In the genomic region with DNA sequence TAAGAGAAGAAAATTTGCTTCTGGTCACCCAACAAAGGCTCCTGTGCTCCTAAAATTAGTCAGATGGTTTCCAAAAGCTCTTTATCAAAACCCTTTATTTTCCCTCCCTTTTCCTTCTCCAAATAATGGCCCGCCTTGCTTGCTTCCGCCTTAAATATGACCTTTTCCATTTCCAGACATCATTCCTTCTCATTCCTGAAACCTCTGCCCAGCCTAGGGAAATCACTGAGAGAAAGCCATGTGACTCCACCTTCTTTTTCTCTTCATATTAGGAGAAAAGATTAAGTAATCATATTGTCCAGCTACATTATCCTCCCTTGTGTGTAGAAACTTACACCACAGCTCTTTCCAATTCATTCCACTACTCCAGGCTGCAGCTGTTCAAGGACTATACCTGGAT, we compare ENCODE assay signal across 20 cellular contexts.
"Had no signal": no experiment of that assay in that cellular context is flagged by ENCODE, and none has a peak within 500 bp of the region (broad histone marks: within the 10 kb centered on the region; RNA-seq: fewer than 3 reads in every experiment).

No MANE protein-coding gene starts in this region.

- H3K9ac ChIP-seq: KMS-11 had no signal

- H3K4me3 Mint-ChIP-seq: activated CD4-positive, alpha-beta memory T cell treated with anti-CD3 and anti-CD28 coated beads for 36 hours; activated CD4-positive, alpha-beta T cell treated with anti-CD3 and anti-CD28 coated beads, Interleukin-2, amount 10 ng/mL, durations not matched to agents 7 days and 5 days; activated naive CD4-positive, alpha-beta T cell treated with anti-CD3 and anti-CD28 coated beads, Interleukin-2, amount 50 U/mL, for 24 hours; activated T-cell treated with anti-CD3 and anti-CD28 coated beads, Interleukin-2, amount 50 U/mL, for 4 hours; brain had no signal

- H3K4me1 Mint-ChIP-seq: activated naive CD4-positive, alpha-beta T cell treated with anti-CD3 and anti-CD28 coated beads, Interleukin-2, amount 50 U/mL, for 24 hours; brain had no signal

- H3K9me3 Mint-ChIP-seq: activated CD4-positive, alpha-beta memory T cell treated with anti-CD3 and anti-CD28 coated beads for 36 hours; activated naive CD4-positive, alpha-beta T cell treated with anti-CD3 and anti-CD28 coated beads, Interleukin-2, amount 50 U/mL, for 24 hours; activated T-cell treated with anti-CD3 and anti-CD28 coated beads, Interleukin-2, amount 50 U/mL, for 4 hours had no signal

- H3K4me2 ChIP-seq: KMS-11 had no signal

- ATAC-seq: activated T-cell treated with anti-CD3 and anti-CD28 coated beads, Interleukin-2, amount 50 U/mL, for 4 hours had no signal

- H3K27me3 Mint-ChIP-seq: activated CD4-positive, alpha-beta memory T cell treated with anti-CD3 and anti-CD28 coated beads for 36 hours; activated CD4-positive, alpha-beta T cell treated with anti-CD3 and anti-CD28 coated beads, Interleukin-2, amount 10 ng/mL, durations not matched to agents 7 days and 5 days; activated naive CD4-positive, alpha-beta T cell treated with anti-CD3 and anti-CD28 coated beads, Interleukin-2, amount 50 U/mL, for 24 hours; brain had no signal

- H3K27ac ChIP-seq: KMS-11 had no signal

- DNase-seq: activated CD4-positive, alpha-beta memory T cell treated with anti-CD3 and anti-CD28 coated beads for 36 hours; activated CD4-positive, alpha-beta T cell treated with anti-CD3 and anti-CD28 coated beads, Interleukin-2, amount 10 ng/mL, durations not matched to agents 7 days and 5 days; activated CD4-positive, CD25-positive, alpha-beta regulatory T cell; activated CD8-positive, alpha-beta memory T cell treated with anti-CD3 and anti-CD28 coated beads for 24 hours; activated T-cell treated with anti-CD3 and anti-CD28 coated beads, Interleukin-2, amount 50 U/mL, for 4 hours; amygdala; NCI-H1092 treated with DMSO at 0.1 percent for 48 hours; NCI-H1417 treated with DMSO at 0.1 percent for 48 hours; NCI-H1694 treated with DMSO at 0.1 percent for 48 hours; NCI-H2029 treated with DMSO at 0.1 percent for 48 hours; NCI-H446; NCI-H524; SHP77 treated with DMSO at 0.1 percent for 48 hours; T-helper 2 cell; T1000 had no signal

- H3K27ac Mint-ChIP-seq: activated CD4-positive, alpha-beta memory T cell treated with anti-CD3 and anti-CD28 coated beads for 36 hours; activated CD4-positive, alpha-beta T cell treated with anti-CD3 and anti-CD28 coated beads, Interleukin-2, amount 10 ng/mL, durations not matched to agents 7 days and 5 days; activated naive CD4-positive, alpha-beta T cell treated with anti-CD3 and anti-CD28 coated beads, Interleukin-2, amount 50 U/mL, for 24 hours had no signal

- FAIRE-seq: RCC 7860, TTC549 had no signal
